In the genomic region with DNA sequence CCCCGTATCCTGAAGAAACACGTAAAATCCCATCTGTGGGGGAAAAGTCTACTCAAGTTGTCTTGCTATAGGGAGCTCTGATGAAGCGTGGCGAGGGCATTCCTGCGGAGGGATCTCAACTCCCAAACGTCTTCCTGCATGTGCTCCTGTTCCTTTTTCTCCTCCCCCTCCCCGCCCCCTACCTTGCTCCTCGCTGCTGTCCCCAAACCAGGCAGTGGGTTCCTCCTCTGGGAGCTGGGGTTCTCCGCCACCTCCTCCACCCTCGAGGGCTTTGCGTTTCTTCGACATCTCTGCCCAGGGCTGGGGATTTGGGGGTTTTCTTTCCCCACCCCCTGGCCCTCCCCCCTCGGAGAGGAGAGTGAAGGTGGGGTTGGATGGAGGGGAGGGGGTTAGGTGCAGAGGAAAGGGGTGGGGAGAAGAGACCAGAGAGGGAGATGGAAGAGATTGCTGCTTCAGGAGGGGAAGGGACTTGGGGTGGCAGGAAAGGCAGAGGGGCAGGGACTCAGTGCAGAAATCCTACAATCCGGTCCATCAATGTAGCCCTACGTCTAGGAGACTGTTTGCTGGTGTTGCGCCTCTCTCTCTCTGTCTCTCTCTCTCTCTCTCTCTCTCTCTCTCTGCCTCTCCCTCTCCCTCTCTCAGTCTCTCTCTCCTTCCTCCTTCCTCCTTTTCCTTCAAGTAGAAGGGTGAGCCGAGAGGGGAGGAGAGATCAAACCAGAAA, we compare ENCODE assay signal across 16 cellular contexts.
A peak's percentile ranks its signal among the peaks of the same experiment; 100 is the strongest.
DNase-seq lines count a peak whose midpoint lies in the region; ATAC-seq and TF ChIP-seq lines count a peak whose summit lies in the region.
"Had no signal": no experiment of that assay in that cellular context is flagged by ENCODE, and none has a peak within 500 bp of the region (broad histone marks: within the 10 kb centered on the region; RNA-seq: fewer than 3 reads in every experiment).

No MANE protein-coding gene starts in this region.

- H3K4me1 ChIP-seq in left ventricle myocardium inferior: peaks cover 29% of the 10 kb centered on the region

- ATAC-seq in Right ventricle myocardium superior (ENCODE audit: poor library complexity): no peak
- ATAC-seq in HG02852 (IDR thresholded peaks at IDR 0.05; ENCODE audit: unreplicated experiment): no peak
- ATAC-seq: left lobe of liver had no signal

- peaks cover 23% of the 10 kb centered on the region for H3K4me1 Mint-ChIP-seq in chondrocyte (ENCODE audit: low read depth)
- H3K4me1 Mint-ChIP-seq in type B pancreatic cell (ENCODE audit: unreplicated experiment): peaks cover 14% of the 10 kb centered on the region
- H3K4me1 Mint-ChIP-seq in activated CD4-positive, alpha-beta T cell treated with anti-CD3 and anti-CD28 coated beads, Interleukin-2, amount 10 ng/mL, durations not matched to agents 24 days and 14 days: peaks cover 2% of the 10 kb centered on the region

- no peak overlapping the region for H3K27ac Mint-ChIP-seq in chondrocyte (ENCODE audit: unreplicated experiment)
- H3K27ac Mint-ChIP-seq in type B pancreatic cell: no peak overlapping the region
- H3K27ac Mint-ChIP-seq in activated CD4-positive, alpha-beta T cell treated with anti-CD3 and anti-CD28 coated beads, Interleukin-2, amount 10 ng/mL, durations not matched to agents 24 days and 14 days: no peak overlapping the region
- H3K27ac Mint-ChIP-seq: activated B cell treated with CpG ODN at 0.5 μM for 24 hours; activated naive CD8-positive, alpha-beta T cell had no signal

- no peak overlapping the region for H3K27ac ChIP-seq in left ventricle myocardium inferior (replicated peaks)
- H3K27ac ChIP-seq: pancreas had no signal

- H3K9me3 Mint-ChIP-seq in chondrocyte (ENCODE audit: low read depth) (no peaks in the 10 kb centered on the region), type B pancreatic cell (no peaks in the 10 kb centered on the region)
- no peaks in the 10 kb centered on the region for H3K9me3 Mint-ChIP-seq in activated CD4-positive, alpha-beta T cell treated with anti-CD3 and anti-CD28 coated beads, Interleukin-2, amount 10 ng/mL, durations not matched to agents 24 days and 14 days
- H3K9me3 Mint-ChIP-seq: activated B cell treated with CpG ODN at 0.5 μM for 24 hours had no signal

- H3K36me3 Mint-ChIP-seq in chondrocyte (ENCODE audit: low read depth) (no peaks in the 10 kb centered on the region), type B pancreatic cell (no peaks in the 10 kb centered on the region)
- H3K36me3 Mint-ChIP-seq in activated CD4-positive, alpha-beta T cell treated with anti-CD3 and anti-CD28 coated beads, Interleukin-2, amount 10 ng/mL, durations not matched to agents 24 days and 14 days (ENCODE audit: low read depth): no peaks in the 10 kb centered on the region
- H3K36me3 Mint-ChIP-seq: activated naive CD8-positive, alpha-beta T cell had no signal

- DNase-seq in left ventricle myocardium inferior (no peak), Right ventricle myocardium superior (no peak), chondrocyte (ENCODE audit: low spot score) (no peak), left kidney (ENCODE audit: low read depth, low spot score) (peak; percentile 77), type B pancreatic cell (ENCODE audit: extremely low spot score, unreplicated experiment) (no peak), NCI-H1105 (lab: John Stamatoyannopoulos, UW) (no peak)
- no peak for DNase-seq in activated CD4-positive, alpha-beta T cell treated with anti-CD3 and anti-CD28 coated beads, Interleukin-2, amount 10 ng/mL, durations not matched to agents 24 days and 14 days
- DNase-seq: ACHN, activated B cell treated with CpG ODN at 0.5 μM for 24 hours, dermis blood vessel endothelial cell, MM.1S, pancreas, SW 1271 had no signal

- intact Hi-C loops in left ventricle myocardium inferior (cut with micrococcal nuclease) (no loop called here), Right ventricle myocardium superior (cut with DNase I) (no loop called here)
- intact Hi-C loops in activated CD4-positive, alpha-beta T cell treated with anti-CD3 and anti-CD28 coated beads, Interleukin-2, amount 10 ng/mL, durations not matched to agents 24 days and 14 days (cut with micrococcal nuclease): loop anchor here (5.0 to 10.0 kb wide), 2 partner anchors 181 to 321 kb away; a partner anchor contains a TSS

- TF ChIP-seq CTCF in left ventricle myocardium inferior (IDR thresholded peaks at IDR 0.05; ENCODE audit: borderline replicate concordance): no peak
- TF ChIP-seq CTCF in chondrocyte (IDR thresholded peaks at IDR 0.05): no peak
- no peak for TF ChIP-seq CTCF in type B pancreatic cell (conservative IDR thresholded peaks at IDR 0.05)

- peaks cover 55% of the 10 kb centered on the region for H3K27me3 Mint-ChIP-seq in chondrocyte (ENCODE audit: low read depth)
- peaks cover 96% of the 10 kb centered on the region for H3K27me3 Mint-ChIP-seq in type B pancreatic cell
- peaks cover 57% of the 10 kb centered on the region for H3K27me3 Mint-ChIP-seq in activated CD4-positive, alpha-beta T cell treated with anti-CD3 and anti-CD28 coated beads, Interleukin-2, amount 10 ng/mL, durations not matched to agents 24 days and 14 days

- peaks cover 77% of the 10 kb centered on the region for H3K27me3 ChIP-seq in left ventricle myocardium inferior (ENCODE audit: low read depth)

- no peaks in the 10 kb centered on the region for H3K36me3 ChIP-seq in left ventricle myocardium inferior
- H3K36me3 ChIP-seq: pancreas had no signal

- H3K4me3 Mint-ChIP-seq in chondrocyte (ENCODE audit: unreplicated experiment): peak overlapping the region; percentile 81
- H3K4me3 Mint-ChIP-seq in type B pancreatic cell: peak overlapping the region; percentile 84
- H3K4me3 Mint-ChIP-seq in activated CD4-positive, alpha-beta T cell treated with anti-CD3 and anti-CD28 coated beads, Interleukin-2, amount 10 ng/mL, durations not matched to agents 24 days and 14 days: no peak overlapping the region
- H3K4me3 Mint-ChIP-seq: activated B cell treated with CpG ODN at 0.5 μM for 24 hours; activated naive CD8-positive, alpha-beta T cell had no signal

- no peaks in the 10 kb centered on the region for H3K9me3 ChIP-seq in left ventricle myocardium inferior (replicated peaks)
- H3K9me3 ChIP-seq: pancreas had no signal

- peak overlapping the region; percentile 71 for H3K4me3 ChIP-seq in left ventricle myocardium inferior
